In the genomic region with DNA sequence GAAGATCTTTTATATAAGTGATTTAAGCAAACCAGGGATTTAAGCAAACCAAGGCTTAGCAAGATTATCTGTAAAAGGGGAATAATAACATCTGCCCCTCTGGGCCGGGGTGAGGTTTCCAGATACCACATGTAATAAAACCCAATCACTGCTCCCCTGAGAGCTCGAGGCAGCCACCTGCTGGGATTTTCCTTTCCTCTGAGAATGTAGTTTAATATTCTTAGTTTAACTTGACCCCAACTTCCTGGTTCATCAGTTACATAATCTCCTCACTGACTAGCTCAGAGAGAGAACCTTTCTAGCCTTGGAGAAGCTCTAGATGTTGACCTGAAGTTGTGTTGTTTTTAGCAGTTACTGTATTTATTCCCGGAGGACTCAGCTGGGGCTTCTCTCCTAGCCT, we compare ENCODE assay signal across 10 cellular contexts.
DNase-seq lines count a peak whose midpoint lies in the region; ATAC-seq and TF ChIP-seq lines count a peak whose summit lies in the region.
"Had no signal": no experiment of that assay in that cellular context is flagged by ENCODE, and none has a peak within 500 bp of the region (broad histone marks: within the 10 kb centered on the region; RNA-seq: fewer than 3 reads in every experiment).

No MANE protein-coding gene starts in this region.

- H3K27ac ChIP-seq in A673 (ENCODE audit: low read depth, low read length, poor library complexity, severe bottlenecking) (peak overlapping the region; percentile 73), colonic mucosa (no peak overlapping the region)
- H3K27ac ChIP-seq: SJSA1 had no signal

- H3K36me3 ChIP-seq in A673 (ENCODE audit: insufficient read depth, low read length, poor library complexity, severe bottlenecking) (no peaks in the 10 kb centered on the region), colonic mucosa (no peaks in the 10 kb centered on the region)
- H3K36me3 ChIP-seq: SJSA1 had no signal

- CTCF ChIA-PET in A673 (lab: Charles Lee): no interaction called here
- CTCF ChIA-PET in Calu3 (lab: Charles Lee): interaction anchor here (0.5 to 0.7 kb wide), 3 partner anchors 10 to 800 kb away, joined by 3 to 5 read pairs (median 4); no protein-coding TSS in a partner anchor

- H3K9me3 Mint-ChIP-seq in Calu3 (ENCODE audit: low read depth, unreplicated experiment): no peaks in the 10 kb centered on the region

- POLR2A ChIA-PET in A673 (lab: Charles Lee; ENCODE audit: low non-redundant PET): interaction anchor here (0.6 kb wide), 1 partner anchor 337 kb away, joined by 3 read pairs; no protein-coding TSS in a partner anchor

- intact Hi-C loops in A673 (cut with micrococcal nuclease; ENCODE audit: unreplicated experiment) (no loop called here), Calu3 (cut with micrococcal nuclease; ENCODE audit: unreplicated experiment) (loop anchor here (10.0 kb wide), 1 partner anchor 161 kb away; no protein-coding TSS in a partner anchor), colonic mucosa (cut with DNase I) (loop anchor here (10.0 kb wide), 1 partner anchor 109 kb away; no protein-coding TSS in a partner anchor)

- H3K4me3 ChIP-seq in A673 (ENCODE audit: low read depth, low read length, poor library complexity, severe bottlenecking): no peak overlapping the region
- H3K4me3 ChIP-seq in colonic mucosa: no peak overlapping the region
- H3K4me3 ChIP-seq: SJSA1 had no signal

- H3K9me3 ChIP-seq in A673 (ENCODE audit: low read depth, low read length, poor library complexity, severe bottlenecking): no peaks in the 10 kb centered on the region
- no peaks in the 10 kb centered on the region for H3K9me3 ChIP-seq in colonic mucosa
- H3K9me3 ChIP-seq: SJSA1 had no signal

- no peak overlapping the region for H3K27ac Mint-ChIP-seq in Calu3 (ENCODE audit: unreplicated experiment)

- ATAC-seq in HG03571 (IDR thresholded peaks at IDR 0.05; ENCODE audit: unreplicated experiment): no peak

- H3K4me3 Mint-ChIP-seq in Calu3 (ENCODE audit: low read depth, unreplicated experiment): no peak overlapping the region

- no peak overlapping the region for H3K9ac ChIP-seq in colonic mucosa (ENCODE audit: low read depth in 2 of 2, low read length in 2 of 2)

- H3K36me3 Mint-ChIP-seq in Calu3 (ENCODE audit: insufficient read depth, unreplicated experiment): no peaks in the 10 kb centered on the region

- TF ChIP-seq CTCF in A673 (conservative IDR thresholded peaks at IDR 0.05; ENCODE audit: low read depth, low read length) (no peak), Calu3 (IDR thresholded peaks at IDR 0.05; ENCODE audit: unreplicated experiment) (no peak), colonic mucosa (IDR thresholded peaks at IDR 0.05) (no peak)

- H3K27me3 ChIP-seq in A673 (replicated peaks; ENCODE audit: insufficient read depth, low read depth, low read length, poor library complexity) (no peaks in the 10 kb centered on the region), colonic mucosa (no peaks in the 10 kb centered on the region)
- H3K27me3 ChIP-seq: SJSA1 had no signal

- DNase-seq in A673 (ENCODE audit: low spot score): peak; percentile 88
- DNase-seq in Calu3: peak; percentile 12
- peak; percentile 75 to 92 for DNase-seq in NCI-H524 (lab: John Stamatoyannopoulos, UW)
- peak; percentile 33 for DNase-seq in colonic mucosa
- DNase-seq in NK-92 treated with Interleukin-12 subunit alpha and Interleukin-12 subunit beta, amount 100 ng/mL, for 24 hours (lab: John Stamatoyannopoulos, UW): no peak
- no peak for DNase-seq in SW480 (ENCODE audit: low spot score)
- DNase-seq in activated CD8-positive, alpha-beta memory T cell treated with anti-CD3 and anti-CD28 coated beads, Interleukin-2, amount 50 U/mL, for 48 hours: no peak
- DNase-seq: stimulated activated CD8-positive, alpha-beta memory T cell treated with anti-CD3 and anti-CD28 coated beads, Interleukin-4, amount 100 ng/mL, for 48 hours had no signal

- peaks cover 7% of the 10 kb centered on the region for H3K4me1 Mint-ChIP-seq in Calu3 (ENCODE audit: low read depth, unreplicated experiment)

- BruUV-seq in A673 (replicated peaks; lab: Mats Ljungman, UMichigan) (no TSS peak), Calu3 (replicated peaks; lab: Mats Ljungman, UMichigan) (no TSS peak)

- H3K4me1 ChIP-seq in A673 (ENCODE audit: insufficient read depth, low read length, poor library complexity, severe bottlenecking) (peaks cover 44% of the 10 kb centered on the region), colonic mucosa (peaks cover 4% of the 10 kb centered on the region)
- H3K4me1 ChIP-seq: SJSA1 had no signal

- no peaks in the 10 kb centered on the region for H3K27me3 Mint-ChIP-seq in Calu3 (ENCODE audit: unreplicated experiment)

Comparison
In these comparisons a context has a peak if more than half of its experiments do, and no peak if none do; other contexts are left out.
1. DNase-seq: peak in A673 (single experiment), Calu3 (single experiment), NCI-H524 (2 of 2) and colonic mucosa (single experiment); none in NK-92 treated with Interleukin-12 subunit alpha and Interleukin-12 subunit beta, amount 100 ng/mL, for 24 hours (single experiment), SW480 (single experiment) and activated CD8-positive, alpha-beta memory T cell treated with anti-CD3 and anti-CD28 coated beads, Interleukin-2, amount 50 U/mL, for 48 hours (single experiment).